Comparison of ENCODE assay signal across 25 cellular contexts in the genomic region with DNA sequence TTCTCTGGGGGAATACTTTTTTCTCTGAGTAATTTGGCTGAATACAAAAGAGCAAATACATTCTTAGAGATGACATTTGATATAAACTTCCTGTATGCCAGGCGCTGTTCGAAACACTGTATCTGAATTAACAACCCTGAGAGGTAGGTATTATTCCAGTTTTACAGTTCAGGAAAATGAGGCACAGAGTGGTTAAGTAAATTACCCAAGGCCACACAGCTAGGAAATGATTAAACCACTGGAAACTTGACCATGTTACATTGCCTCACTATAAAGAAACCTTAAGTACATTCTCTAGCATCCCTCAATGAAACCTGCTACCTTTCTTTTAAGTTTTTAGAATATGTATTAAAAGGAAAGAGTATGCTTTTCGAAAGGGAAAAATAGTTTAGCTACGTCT.
"Had no signal": no experiment of that assay in that cellular context is flagged by ENCODE, and none has a peak within 500 bp of the region (broad histone marks: within the 10 kb centered on the region; RNA-seq: fewer than 3 reads in every experiment).

No MANE protein-coding gene starts in this region.

- ATAC-seq: activated T-cell treated with anti-CD3 and anti-CD28 coated beads, Interleukin-2, amount 50 U/mL, for 4 hours; T-cell had no signal

- H3K4me3 Mint-ChIP-seq: activated CD4-positive, alpha-beta memory T cell treated with anti-CD3 and anti-CD28 coated beads for 36 hours; activated CD4-positive, alpha-beta T cell treated with anti-CD3 and anti-CD28 coated beads, Interleukin-2, amount 10 ng/mL, durations not matched to agents 7 days and 5 days; activated naive CD4-positive, alpha-beta T cell treated with anti-CD3 and anti-CD28 coated beads, Interleukin-2, amount 10 ng/mL, durations not matched to agents 7 days and 5 days; activated naive CD8-positive, alpha-beta T cell treated with anti-CD3 and anti-CD28 coated beads for 36 hours; activated T-cell treated with anti-CD3 and anti-CD28 coated beads, Interleukin-2, amount 50 U/mL, for 4 hours; IgD-negative memory B cell; T-cell had no signal

- H3K27ac ChIP-seq: KMS-11, PC-9, VCaP had no signal

- H3K27me3 ChIP-seq: MG63 had no signal

- H3K27me3 Mint-ChIP-seq: activated CD4-positive, alpha-beta memory T cell treated with anti-CD3 and anti-CD28 coated beads for 36 hours; activated CD4-positive, alpha-beta T cell treated with anti-CD3 and anti-CD28 coated beads, Interleukin-2, amount 10 ng/mL, durations not matched to agents 7 days and 5 days; activated naive CD4-positive, alpha-beta T cell treated with anti-CD3 and anti-CD28 coated beads, Interleukin-2, amount 10 ng/mL, durations not matched to agents 7 days and 5 days; activated naive CD8-positive, alpha-beta T cell treated with anti-CD3 and anti-CD28 coated beads for 36 hours; IgD-negative memory B cell; T-cell had no signal

- H3K9me3 ChIP-seq: MG63 had no signal

- H3K27ac Mint-ChIP-seq: activated CD4-positive, alpha-beta memory T cell treated with anti-CD3 and anti-CD28 coated beads for 36 hours; activated CD4-positive, alpha-beta T cell treated with anti-CD3 and anti-CD28 coated beads, Interleukin-2, amount 10 ng/mL, durations not matched to agents 7 days and 5 days; activated naive CD4-positive, alpha-beta T cell treated with anti-CD3 and anti-CD28 coated beads, Interleukin-2, amount 10 ng/mL, durations not matched to agents 7 days and 5 days; activated naive CD8-positive, alpha-beta T cell treated with anti-CD3 and anti-CD28 coated beads for 36 hours; IgD-negative memory B cell; T-cell had no signal

- H3K4me3 ChIP-seq: MG63, PC-9 had no signal

- H2AFZ ChIP-seq: PC-9 had no signal

- DNase-seq: activated CD4-positive, alpha-beta memory T cell treated with anti-CD3 and anti-CD28 coated beads for 36 hours; activated CD4-positive, alpha-beta T cell treated with anti-CD3 and anti-CD28 coated beads, Interleukin-2, amount 10 ng/mL, durations not matched to agents 7 days and 5 days; activated CD4-positive, CD25-positive, alpha-beta regulatory T cell; activated CD8-positive, alpha-beta memory T cell treated with anti-CD3 and anti-CD28 coated beads for 24 hours; activated gamma-delta T cell; activated naive CD4-positive, alpha-beta T cell treated with anti-CD3 and anti-CD28 coated beads, Interleukin-2, amount 10 ng/mL, durations not matched to agents 7 days and 5 days; activated naive CD8-positive, alpha-beta T cell treated with anti-CD3 and anti-CD28 coated beads for 36 hours; activated T-cell treated with anti-CD3 and anti-CD28 coated beads, Interleukin-2, amount 50 U/mL, for 4 hours; MG63; MV-4-11; NCI-H1092 treated with DMSO at 0.1 percent for 48 hours; NCI-H1417 treated with DMSO at 0.1 percent for 48 hours; NCI-H187; NCI-H2081 treated with DMSO at 0.1 percent for 48 hours; NCI-H510A treated with DMSO at 0.1 percent for 48 hours; NCI-H69; NK-92 treated with Interleukin-12 subunit alpha and Interleukin-12 subunit beta, amount 100 ng/mL, for 24 hours; PC-9; SHP77 treated with DMSO at 0.1 percent for 48 hours; T-cell; T-helper 2 cell; T1000 had no signal

- H3K9me3 Mint-ChIP-seq: activated CD4-positive, alpha-beta memory T cell treated with anti-CD3 and anti-CD28 coated beads for 36 hours; activated CD4-positive, alpha-beta T cell treated with anti-CD3 and anti-CD28 coated beads, Interleukin-2, amount 10 ng/mL, durations not matched to agents 7 days and 5 days; activated naive CD4-positive, alpha-beta T cell treated with anti-CD3 and anti-CD28 coated beads, Interleukin-2, amount 10 ng/mL, durations not matched to agents 7 days and 5 days; activated naive CD8-positive, alpha-beta T cell treated with anti-CD3 and anti-CD28 coated beads for 36 hours; activated T-cell treated with anti-CD3 and anti-CD28 coated beads, Interleukin-2, amount 50 U/mL, for 4 hours; IgD-negative memory B cell; T-cell had no signal

- H3K9ac ChIP-seq: KMS-11 had no signal

- H3K4me1 Mint-ChIP-seq: T-cell had no signal

- H3K4me2 ChIP-seq: KMS-11, PC-9 had no signal
